Comparison of ENCODE assay signal across 15 cellular contexts in the genomic region with DNA sequence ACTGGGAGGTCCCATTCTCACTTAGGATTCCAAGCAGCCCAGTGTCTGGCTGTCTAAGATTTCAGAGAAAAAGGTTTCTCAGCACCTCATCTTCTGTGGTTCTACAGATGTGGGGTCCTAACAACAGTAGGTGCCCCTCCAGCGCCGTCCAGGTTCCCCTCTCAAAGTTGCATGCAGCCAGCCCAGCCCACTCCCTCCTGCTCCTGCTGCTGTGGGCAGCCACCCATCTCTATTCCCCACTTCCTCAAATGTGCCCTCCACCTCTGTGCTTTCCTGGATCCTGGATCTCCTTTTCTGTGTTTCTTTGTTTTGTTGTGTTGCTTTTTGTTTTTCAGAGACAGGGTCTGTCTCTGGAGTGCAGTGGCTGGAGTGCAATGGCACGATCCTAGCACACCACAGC. TPM values are rescaled to one million over a fixed set of nuclear protein-coding genes. Genes with fewer than 3 reads are reported as not detected.
DNase-seq lines count a peak whose midpoint lies in the region; ATAC-seq, FAIRE-seq and TF ChIP-seq lines count a peak whose summit lies in the region.
"Had no signal": no experiment of that assay in that cellular context is flagged by ENCODE, and none has a peak within 500 bp of the region (broad histone marks: within the 10 kb centered on the region; RNA-seq: fewer than 3 reads in every experiment).

No MANE protein-coding gene starts in this region.

- TF ChIP-seq RAD21 in K562 (CRISPR knock-in tag; conservative IDR thresholded peaks at IDR 0.05 in 1 of 2, IDR thresholded peaks at IDR 0.05 in 1 of 2), result no peak

- H3K4me3 Mint-ChIP-seq in activated CD8-positive, alpha-beta memory T cell treated with anti-CD3 and anti-CD28 coated beads, Interleukin-2, amount 10 ng/mL, durations not matched to agents 7 days and 5 days, result no peak overlapping the region
- H3K4me3 Mint-ChIP-seq in GM23338, result no peak overlapping the region
- H3K4me3 Mint-ChIP-seq: CD4-positive, CD25-positive, alpha-beta regulatory T cell had no signal

- intact Hi-C loops in K562 (cut with micrococcal nuclease), result loop anchor here (10.0 kb wide), 2 partner anchors 318 to 458 kb away; no protein-coding TSS in a partner anchor

- POLR2A ChIA-PET in K562 (lab: Yijun Ruan, JAX), result no interaction called here

- no peak overlapping the region for H3K9ac ChIP-seq in K562 (ENCODE audit: insufficient read depth in 1 of 2, low read depth in 2 of 2, low read length in 2 of 2)

- H3K79me2 ChIP-seq in K562 (ENCODE audit: control insufficient read depth, insufficient read depth, low read length), result no peaks in the 10 kb centered on the region
- no peaks in the 10 kb centered on the region for H3K79me2 ChIP-seq in GM23338 (replicated peaks; ENCODE audit: insufficient read depth)

- in situ Hi-C loops in K562 (cut with MboI), result loop anchor here (25.0 kb wide), 1 partner anchor 640 kb away; no protein-coding TSS in a partner anchor

- H3K9me3 Mint-ChIP-seq in activated CD8-positive, alpha-beta memory T cell treated with anti-CD3 and anti-CD28 coated beads, Interleukin-2, amount 10 ng/mL, durations not matched to agents 7 days and 5 days (ENCODE audit: low read depth), result no peaks in the 10 kb centered on the region
- H3K9me3 Mint-ChIP-seq in GM23338, result no peaks in the 10 kb centered on the region

- CTCF ChIA-PET in activated CD8-positive, alpha-beta memory T cell treated with anti-CD3 and anti-CD28 coated beads, Interleukin-2, amount 10 ng/mL, durations not matched to agents 7 days and 5 days (lab: Charles Lee), result no interaction called here
- CTCF ChIA-PET in K562 (lab: Yijun Ruan, JAX; ENCODE audit: low intra/inter-chr PET ratio), result interaction anchor here (0.6 kb wide), 1 partner anchor 634 kb away, joined by 3 read pairs; no protein-coding TSS in a partner anchor

- ATAC-seq in activated CD8-positive, alpha-beta memory T cell treated with anti-CD3 and anti-CD28 coated beads, Interleukin-2, amount 10 ng/mL, durations not matched to agents 7 days and 5 days, result no peak
- ATAC-seq in K562 (no peak), GM23338 (no peak)

- 2% methylated on average over 3 of the region's 3 CpGs for WGBS in K562 (ENCODE audit: insufficient coverage, low coverage, missing lambda C conversion rate)

- H3K4me1 Mint-ChIP-seq in activated CD8-positive, alpha-beta memory T cell treated with anti-CD3 and anti-CD28 coated beads, Interleukin-2, amount 10 ng/mL, durations not matched to agents 7 days and 5 days, result no peaks in the 10 kb centered on the region
- peaks cover 13% of the 10 kb centered on the region for H3K4me1 Mint-ChIP-seq in GM23338

- no peaks in the 10 kb centered on the region for H3K9me2 ChIP-seq in GM23338 (ENCODE audit: insufficient read depth)

- H3K27ac Mint-ChIP-seq in activated CD8-positive, alpha-beta memory T cell treated with anti-CD3 and anti-CD28 coated beads, Interleukin-2, amount 10 ng/mL, durations not matched to agents 7 days and 5 days, result no peak overlapping the region
- no peak overlapping the region for H3K27ac Mint-ChIP-seq in GM23338
- H3K27ac Mint-ChIP-seq: CD4-positive, CD25-positive, alpha-beta regulatory T cell had no signal

- peaks cover 8% of the 10 kb centered on the region for H3K27me3 Mint-ChIP-seq in activated CD8-positive, alpha-beta memory T cell treated with anti-CD3 and anti-CD28 coated beads, Interleukin-2, amount 10 ng/mL, durations not matched to agents 7 days and 5 days
- peaks cover 32% of the 10 kb centered on the region for H3K27me3 Mint-ChIP-seq in GM23338 (ENCODE audit: insufficient read depth, low read depth, poor library complexity)

- no peaks in the 10 kb centered on the region for H3F3A ChIP-seq in GM23338 (replicated peaks; ENCODE audit: low read depth)

- H2AFZ ChIP-seq in K562 (ENCODE audit: low read depth, low read length), result no peak overlapping the region
- no peak overlapping the region for H2AFZ ChIP-seq in GM23338

- H3K36me3 ChIP-seq in K562 (ENCODE audit: control insufficient read depth, insufficient read depth, low read length), result no peaks in the 10 kb centered on the region
- no peaks in the 10 kb centered on the region for H3K36me3 ChIP-seq in GM23338 (ENCODE audit: insufficient read depth)

- H3K4me2 ChIP-seq in K562 (ENCODE audit: insufficient read depth, low read length) (no peak overlapping the region), GM23338 (no peak overlapping the region)

- H3K27me3 ChIP-seq in K562 (ENCODE audit: control insufficient read depth in 2 of 2, insufficient read depth in 2 of 2, low read length in 2 of 2) (peaks cover 0 to 16% of the 10 kb centered on the region in 2 experiments; a peak in 1 of 5 replicates), GM23338 (ENCODE audit: insufficient read depth) (no peaks in the 10 kb centered on the region)

- BruUV-seq in K562 (replicated peaks; lab: Mats Ljungman, UMichigan), result no TSS peak

- H3K9me1 ChIP-seq in K562 (ENCODE audit: control insufficient read depth, insufficient read depth, low read length), result no peaks in the 10 kb centered on the region

- peaks cover 0 to 3% of the 10 kb centered on the region in 2 experiments; a peak in 2 of 5 replicates for H3K4me1 ChIP-seq in K562 (replicated peaks in 1 of 2; ENCODE audit: control insufficient read depth in 2 of 2, insufficient read depth in 2 of 2, low read length in 2 of 2)
- no peaks in the 10 kb centered on the region; the same call in 1 of the 2 replicates for H3K4me1 ChIP-seq in GM23338 (ENCODE audit: insufficient read depth)

- H4K20me1 ChIP-seq in K562 (replicated peaks; ENCODE audit: control insufficient read depth, insufficient read depth, low read length) (peaks cover 3% of the 10 kb centered on the region; the same call in 1 of the 2 replicates), GM23338 (replicated peaks; ENCODE audit: insufficient read depth) (no peaks in the 10 kb centered on the region)

- H3K9me3 ChIP-seq in K562 (replicated peaks; ENCODE audit: control insufficient read depth, insufficient read depth, low read depth, low read length), result no peaks in the 10 kb centered on the region

- peak; percentile 11 for DNase-seq in activated CD8-positive, alpha-beta memory T cell treated with anti-CD3 and anti-CD28 coated beads, Interleukin-2, amount 10 ng/mL, durations not matched to agents 7 days and 5 days
- DNase-seq in activated CD8-positive, alpha-beta memory T cell treated with anti-CD3 and anti-CD28 coated beads, Interleukin-2, amount 50 U/mL, for 48 hours, result no peak
- DNase-seq in K562 (ENCODE audit: extremely low read depth in 1 of 4, low spot score in 3 of 4) (no peak), mesenteric fat pad (ENCODE audit: low spot score) (peak; percentile 81), GM23338 (ENCODE audit: low spot score) (no peak), kidney tubule cell (ENCODE audit: low spot score) (no peak), frontal cortex (ENCODE audit: low spot score in 2 of 2) (no peak)
- DNase-seq: CD4-positive, CD25-positive, alpha-beta regulatory T cell; DMS53; GF-D8 had no signal

- TF ChIP-seq EP300 in K562 (IDR thresholded peaks at IDR 0.05; ENCODE audit: low read length), result no peak

- no peak overlapping the region for H3K27ac ChIP-seq in K562 (ENCODE audit: extremely low read depth, low read depth, low read length)
- no peak overlapping the region for H3K27ac ChIP-seq in GM23338 (ENCODE audit: low read depth)
- H3K27ac ChIP-seq: 22Rv1, HL-60 had no signal

- FAIRE-seq in K562 (lab: Jason Lieb, UNC), result no peak
- FAIRE-seq in frontal cortex (lab: Jason Lieb, UNC), result no peak
- FAIRE-seq: GM18507 had no signal

- H3K36me3 Mint-ChIP-seq in activated CD8-positive, alpha-beta memory T cell treated with anti-CD3 and anti-CD28 coated beads, Interleukin-2, amount 10 ng/mL, durations not matched to agents 7 days and 5 days, result no peaks in the 10 kb centered on the region
- no peaks in the 10 kb centered on the region for H3K36me3 Mint-ChIP-seq in GM23338 (ENCODE audit: low read depth)
- H3K36me3 Mint-ChIP-seq: CD4-positive, CD25-positive, alpha-beta regulatory T cell had no signal

- TF ChIP-seq POLR2A in K562 (conservative IDR thresholded peaks at IDR 0.05), result no peak

- no peak overlapping the region for H3K4me3 ChIP-seq in K562
- H3K4me3 ChIP-seq in GM23338, result no peak overlapping the region

- no peak for TF ChIP-seq CTCF in K562 (IDR thresholded peaks at IDR 0.05 in 2 of 3, conservative IDR thresholded peaks at IDR 0.05 in 1 of 3; ENCODE audit: insufficient read depth in 2 of 3, low read depth in 1 of 3, low read length in 3 of 3)
- TF ChIP-seq CTCF in GM23338 (conservative IDR thresholded peaks at IDR 0.05; ENCODE audit: low read depth in 2 of 2), result no peak

RNA-seq across cellular contexts. Expression of a gene that starts 13.3 kb away (rescaled TPM):
- not detected for total RNA-seq in activated CD8-positive, alpha-beta memory T cell treated with anti-CD3 and anti-CD28 coated beads, Interleukin-2, amount 10 ng/mL, durations not matched to agents 7 days and 5 days
- not detected in 2 replicates for total RNA-seq in K562 (2011; cell fraction: chromatin; rRNA removed; ENCODE audit: low replicate concordance)
- not detected in 2 replicates for total RNA-seq in K562 (2011; cell fraction: nucleolus; rRNA removed)
- not detected in 2 replicates for total RNA-seq in K562 (2011; cell fraction: nucleoplasm; rRNA removed)
- total RNA-seq in K562 (2014; rRNA removed) (not detected in 2 replicates), K562 (2014; rRNA removed; fragmentation: Illumina TruSeq; extraction: Trizol) (not detected in 2 replicates), K562 (2015; rRNA removed; fragmentation: Illumina TruSeq; extraction: Trizol) (not detected in 2 replicates), K562 (2021) (not detected in 2 replicates), mesenteric fat pad (not detected), frontal cortex (under 0.01 TPM)
- polyA plus RNA-seq in K562 (2011; rRNA removed) (not detected in 2 replicates), K562 (2014; fragmentation: Illumina TruSeq; extraction: Trizol) (not detected in 2 replicates), K562 (2014; fragmentation: Nextera tagmentation; extraction: Ambion mirVana) (not detected), K562 (2014; rRNA removed) (not detected in 2 replicates), GM23338 (2016; fragmentation: Nextera tagmentation; extraction: Ambion mirVana) (0.09 and 0.16 TPM in 2 replicates)
- polyA plus RNA-seq in K562 (2011; cell fraction: cytosol; rRNA removed), result not detected in 2 replicates
- not detected in 2 replicates for polyA plus RNA-seq in K562 (2011; cell fraction: nucleus; rRNA removed)
- polyA plus RNA-seq in K562 (2012), result not detected in 2 replicates
- polyA minus RNA-seq in K562 (2011; rRNA and poly(A)+ RNA removed), result not detected in 2 replicates
- not detected in 2 replicates for polyA minus RNA-seq in K562 (2011; cell fraction: cytosol; rRNA and poly(A)+ RNA removed)
- polyA minus RNA-seq in K562 (2011; cell fraction: nucleus; rRNA and poly(A)+ RNA removed), result not detected in 2 replicates
- 0.12 TPM in 1 of 2 replicates, not detected in the other for total RNA-seq in GM23338 (2014; rRNA removed; shearing (Covaris generic))
- total RNA-seq: CD4-positive, CD25-positive, alpha-beta regulatory T cell; H7 had no signal
- polyA plus RNA-seq: BJ; CD4-positive, CD25-positive, alpha-beta regulatory T cell had no signal

RNA-seq across cellular contexts. Expression of a gene that starts 17.0 kb away (rescaled TPM):
- total RNA-seq in activated CD8-positive, alpha-beta memory T cell treated with anti-CD3 and anti-CD28 coated beads, Interleukin-2, amount 10 ng/mL, durations not matched to agents 7 days and 5 days, result not detected
- not detected in 2 replicates for total RNA-seq in K562 (2011; cell fraction: chromatin; rRNA removed; ENCODE audit: low replicate concordance)
- total RNA-seq in K562 (2011; cell fraction: nucleolus; rRNA removed), result not detected in 2 replicates
- not detected in 2 replicates for total RNA-seq in K562 (2011; cell fraction: nucleoplasm; rRNA removed)
- total RNA-seq in K562 (2014; rRNA removed) (not detected in 2 replicates), K562 (2014; rRNA removed; fragmentation: Illumina TruSeq; extraction: Trizol) (not detected in 2 replicates), K562 (2015; rRNA removed; fragmentation: Illumina TruSeq; extraction: Trizol) (not detected in 2 replicates), K562 (2021) (not detected in 2 replicates), mesenteric fat pad (not detected), frontal cortex (not detected)
- polyA plus RNA-seq in K562 (2011; rRNA removed) (not detected in 2 replicates), K562 (2014; fragmentation: Illumina TruSeq; extraction: Trizol) (not detected in 2 replicates), K562 (2014; fragmentation: Nextera tagmentation; extraction: Ambion mirVana) (not detected), K562 (2014; rRNA removed) (not detected in 2 replicates), GM23338 (2016; fragmentation: Nextera tagmentation; extraction: Ambion mirVana) (not detected in 2 replicates)
- not detected in 2 replicates for polyA plus RNA-seq in K562 (2011; cell fraction: cytosol; rRNA removed)
- polyA plus RNA-seq in K562 (2011; cell fraction: nucleus; rRNA removed), result not detected in 2 replicates
- polyA plus RNA-seq in K562 (2012), result not detected in 2 replicates
- polyA minus RNA-seq in K562 (2011; rRNA and poly(A)+ RNA removed), result not detected in 2 replicates
- not detected in 2 replicates for polyA minus RNA-seq in K562 (2011; cell fraction: cytosol; rRNA and poly(A)+ RNA removed)
- not detected in 2 replicates for polyA minus RNA-seq in K562 (2011; cell fraction: nucleus; rRNA and poly(A)+ RNA removed)
- not detected in 2 replicates for total RNA-seq in GM23338 (2014; rRNA removed; shearing (Covaris generic))
- total RNA-seq: CD4-positive, CD25-positive, alpha-beta regulatory T cell; H7 had no signal
- polyA plus RNA-seq: BJ; CD4-positive, CD25-positive, alpha-beta regulatory T cell had no signal

RNA-seq across cellular contexts. Expression of a gene that starts 57.9 kb away (rescaled TPM):
- 10 to 100 TPM; 19.2 to 28.1 TPM for total RNA-seq in activated CD8-positive, alpha-beta memory T cell treated with anti-CD3 and anti-CD28 coated beads, Interleukin-2, amount 10 ng/mL, durations not matched to agents 7 days and 5 days
- total RNA-seq in K562 (2011; cell fraction: chromatin; rRNA removed; ENCODE audit: low replicate concordance), result 50.8 and 74.2 TPM in 2 replicates
- 14.2 and 24.2 TPM in 2 replicates for total RNA-seq in K562 (2011; cell fraction: nucleolus; rRNA removed)
- total RNA-seq in K562 (2011; cell fraction: nucleoplasm; rRNA removed), result 32.3 and 48.5 TPM in 2 replicates
- total RNA-seq in K562 (2014; rRNA removed) (7.1 and 7.8 TPM in 2 replicates), K562 (2014; rRNA removed; fragmentation: Illumina TruSeq; extraction: Trizol) (13.6 and 13.8 TPM in 2 replicates), K562 (2015; rRNA removed; fragmentation: Illumina TruSeq; extraction: Trizol) (11.5 and 11.8 TPM in 2 replicates), K562 (2021) (15.7 and 17.3 TPM in 2 replicates), mesenteric fat pad (15.5 TPM), frontal cortex (31.8 TPM)
- polyA plus RNA-seq in K562 (2011; rRNA removed) (17.0 and 17.7 TPM in 2 replicates), K562 (2014; fragmentation: Illumina TruSeq; extraction: Trizol) (9.1 and 11.6 TPM in 2 replicates), K562 (2014; fragmentation: Nextera tagmentation; extraction: Ambion mirVana) (10 to 100 TPM in 1 of 2 experiments, 1 to 10 TPM in 1; 7.8 to 13.4 TPM), K562 (2014; rRNA removed) (7.2 and 9.9 TPM in 2 replicates), GM23338 (2016; fragmentation: Nextera tagmentation; extraction: Ambion mirVana) (2.5 and 4.0 TPM in 2 replicates)
- polyA plus RNA-seq in K562 (2011; cell fraction: cytosol; rRNA removed), result 8.1 and 8.6 TPM in 2 replicates
- 24.5 and 34.1 TPM in 2 replicates for polyA plus RNA-seq in K562 (2011; cell fraction: nucleus; rRNA removed)
- 8.6 and 9.5 TPM in 2 replicates for polyA plus RNA-seq in K562 (2012)
- 53.0 and 70.7 TPM in 2 replicates for polyA minus RNA-seq in K562 (2011; rRNA and poly(A)+ RNA removed)
- 11.6 and 12.3 TPM in 2 replicates for polyA minus RNA-seq in K562 (2011; cell fraction: cytosol; rRNA and poly(A)+ RNA removed)
- 31.2 and 51.4 TPM in 2 replicates for polyA minus RNA-seq in K562 (2011; cell fraction: nucleus; rRNA and poly(A)+ RNA removed)
- 10.1 and 13.8 TPM in 2 replicates for total RNA-seq in GM23338 (2014; rRNA removed; shearing (Covaris generic))

Comparison
In these comparisons a context has a peak if more than half of its experiments do, and no peak if none do; other contexts are left out.
1. DNase-seq: peak in activated CD8-positive, alpha-beta memory T cell treated with anti-CD3 and anti-CD28 coated beads, Interleukin-2, amount 10 ng/mL, durations not matched to agents 7 days and 5 days (single experiment) and mesenteric fat pad (single experiment); none in activated CD8-positive, alpha-beta memory T cell treated with anti-CD3 and anti-CD28 coated beads, Interleukin-2, amount 50 U/mL, for 48 hours (single experiment), K562 (0 of 4), GM23338 (single experiment), kidney tubule cell (single experiment) and frontal cortex (0 of 2).